9 cellular contexts compared by ENCODE assay signal in the genomic region with DNA sequence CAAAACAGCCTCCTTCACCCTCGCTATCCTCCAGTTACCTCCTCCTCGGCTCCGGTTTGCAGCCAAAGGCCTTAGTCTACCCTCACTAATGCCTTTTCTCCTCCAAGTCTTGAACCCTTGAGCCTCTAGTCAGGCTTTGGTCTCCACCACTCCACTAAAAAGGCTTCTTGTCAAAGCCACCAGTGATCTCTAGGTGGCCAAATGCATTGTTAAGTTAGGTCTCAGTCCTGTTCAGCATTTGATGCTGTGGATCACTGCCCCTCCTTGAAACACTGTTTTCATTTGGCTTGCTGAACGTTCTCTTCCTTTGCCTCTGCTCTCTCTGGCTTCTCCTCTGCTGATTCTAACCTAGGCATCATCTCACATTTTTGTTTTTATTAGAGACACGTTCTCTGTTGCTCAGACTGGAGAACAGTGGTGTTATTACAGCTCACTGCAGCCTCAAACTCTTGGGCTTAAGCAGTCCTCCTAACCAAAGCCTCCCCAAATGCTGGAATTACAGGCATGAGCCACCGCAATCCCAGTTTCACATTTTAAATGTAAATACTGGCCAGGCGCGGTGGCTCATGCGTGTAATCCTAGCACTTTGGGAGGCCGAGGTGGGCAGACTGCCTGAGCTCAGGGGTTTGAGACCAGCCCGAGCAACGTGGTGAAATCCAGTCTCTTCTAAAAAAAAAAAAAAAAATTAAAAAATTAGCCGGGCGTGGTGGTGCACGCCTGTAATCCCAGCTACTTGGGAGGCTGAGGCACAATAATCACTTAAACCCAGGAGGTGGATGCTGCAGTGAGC. TPM values are rescaled to one million over a fixed set of nuclear protein-coding genes. Genes with fewer than 3 reads are reported as not detected.
DNase-seq lines count a peak whose midpoint lies in the region; ATAC-seq, FAIRE-seq and TF ChIP-seq lines count a peak whose summit lies in the region.
"Had no signal": no experiment of that assay in that cellular context is flagged by ENCODE, and none has a peak within 500 bp of the region (broad histone marks: within the 10 kb centered on the region; RNA-seq: fewer than 3 reads in every experiment).

No MANE protein-coding gene starts in this region.

- H3K9me3 ChIP-seq in OCI-LY1 (ENCODE audit: low read length) (no peaks in the 10 kb centered on the region), endothelial cell of umbilical vein (replicated peaks; ENCODE audit: control insufficient read depth, insufficient read depth, low read length) (no peaks in the 10 kb centered on the region)

- POLR2A ChIA-PET in endothelial cell of umbilical vein (lab: Charles Lee) = no interaction called here

- no peak for TF ChIP-seq CTCF in OCI-LY1 (IDR thresholded peaks at IDR 0.05; ENCODE audit: low read length)
- TF ChIP-seq CTCF in endothelial cell of umbilical vein (IDR thresholded peaks at IDR 0.05; ENCODE audit: extremely low read depth in 1 of 2, insufficient read depth in 1 of 2, low read depth in 1 of 2, low read length in 2 of 2) = no peak

- no peaks in the 10 kb centered on the region for H3K27me3 ChIP-seq in OCI-LY1 (ENCODE audit: insufficient read depth, low read length)
- no peaks in the 10 kb centered on the region for H3K27me3 ChIP-seq in endothelial cell of umbilical vein (ENCODE audit: control insufficient read depth in 2 of 2, insufficient read depth in 2 of 2, low read length in 2 of 2)
- no peaks in the 10 kb centered on the region for H3K27me3 ChIP-seq in rectal smooth muscle tissue (ENCODE audit: control insufficient read depth, insufficient read depth, low read length)
- H3K27me3 ChIP-seq: foreskin keratinocyte had no signal

- TSS peak; percentile 45 for BruUV-seq in endothelial cell of umbilical vein (replicated peaks; lab: Mats Ljungman, UMichigan)

- no peak for FAIRE-seq in endothelial cell of umbilical vein (lab: Jason Lieb, UNC)

- H2AFZ ChIP-seq in OCI-LY1 (ENCODE audit: low read length) (no peak overlapping the region), endothelial cell of umbilical vein (ENCODE audit: low read depth, low read length) (peak overlapping the region; percentile 81)

- CTCF ChIA-PET in endothelial cell of umbilical vein (lab: Charles Lee) = no interaction called here

- H3K79me2 ChIP-seq in OCI-LY1 (ENCODE audit: insufficient read depth, low read length) = no peaks in the 10 kb centered on the region
- H3K79me2 ChIP-seq in endothelial cell of umbilical vein (ENCODE audit: control insufficient read depth, insufficient read depth, low read length) = no peaks in the 10 kb centered on the region

- intact Hi-C loops in endothelial cell of umbilical vein (cut with micrococcal nuclease) = no loop called here

- dilution Hi-C loops in endothelial cell of umbilical vein (cut with MboI; ENCODE audit: extremely low pct_ligation_motif_present, low sequenced_read_pairs) = no loop called here

- H3K9ac ChIP-seq in OCI-LY1 (ENCODE audit: low read length) = peak overlapping the region; percentile 69
- no peak overlapping the region for H3K9ac ChIP-seq in endothelial cell of umbilical vein (replicated peaks; ENCODE audit: extremely low read depth, insufficient read depth, low read length)
- peak overlapping the region; percentile 38 for H3K9ac ChIP-seq in rectal smooth muscle tissue (ENCODE audit: low read length)

- peaks cover 17% of the 10 kb centered on the region for H3K36me3 ChIP-seq in OCI-LY1 (ENCODE audit: insufficient read depth, low read length)
- no peaks in the 10 kb centered on the region for H3K36me3 ChIP-seq in endothelial cell of umbilical vein (ENCODE audit: control insufficient read depth in 2 of 2, extremely low read depth in 1 of 2, insufficient read depth in 2 of 2, low read length in 2 of 2)
- no peaks in the 10 kb centered on the region for H3K36me3 ChIP-seq in rectal smooth muscle tissue (ENCODE audit: control insufficient read depth, insufficient read depth, low read length)

- ATAC-seq in GM18505 (IDR thresholded peaks at IDR 0.05; ENCODE audit: unreplicated experiment) = peak; percentile 3
- no peak for ATAC-seq in HG02571 (IDR thresholded peaks at IDR 0.05; ENCODE audit: unreplicated experiment)
- no peak for ATAC-seq in HG03520 (IDR thresholded peaks at IDR 0.05; ENCODE audit: unreplicated experiment)

- no peaks in the 10 kb centered on the region for H4K20me1 ChIP-seq in OCI-LY1 (ENCODE audit: insufficient read depth, low read length)
- no peaks in the 10 kb centered on the region for H4K20me1 ChIP-seq in endothelial cell of umbilical vein (replicated peaks; ENCODE audit: control insufficient read depth, extremely low read depth, insufficient read depth, low read length)

- TF ChIP-seq POLR2A in GM18505 (IDR thresholded peaks at IDR 0.05; ENCODE audit: borderline replicate concordance, extremely low read depth, insufficient read depth, insufficient read length) (no peak), endothelial cell of umbilical vein (IDR thresholded peaks at IDR 0.05; ENCODE audit: low read depth, low read length) (no peak)

- no peaks in the 10 kb centered on the region for H3K9me2 ChIP-seq in OCI-LY1 (ENCODE audit: low read depth, low read length)

- no peak overlapping the region for H3K27ac ChIP-seq in OCI-LY1 (ENCODE audit: low read depth, low read length, poor library complexity, severe bottlenecking)
- no peak overlapping the region for H3K27ac ChIP-seq in endothelial cell of umbilical vein (ENCODE audit: insufficient read depth, low read depth, low read length)
- peak overlapping the region; percentile 51 for H3K27ac ChIP-seq in rectal smooth muscle tissue (ENCODE audit: low read depth, low read length)

- H3K4me3 ChIP-seq in OCI-LY1 (ENCODE audit: low read depth, low read length, poor library complexity, severe bottlenecking) (peak overlapping the region; percentile 69), endothelial cell of umbilical vein (replicated peaks in 1 of 3; ENCODE audit: insufficient read depth in 1 of 3, low read depth in 1 of 3, low read length in 3 of 3) (peak overlapping the region in 2 of 3 experiments; percentile 21 to 28), rectal smooth muscle tissue (ENCODE audit: low read length) (peak overlapping the region; percentile 73)

- H3F3A ChIP-seq in OCI-LY1 (ENCODE audit: insufficient read depth, low read length) = no peaks in the 10 kb centered on the region

- no peak for DNase-seq in endothelial cell of umbilical vein (ENCODE audit: low read depth, low spot score)
- DNase-seq in NCI-H2029 (lab: John Stamatoyannopoulos, UW) = no peak
- no peak for DNase-seq in dedifferentiated amniotic fluid mesenchymal stem cell (ENCODE audit: extremely low spot score)

- H3K9me1 ChIP-seq in endothelial cell of umbilical vein (replicated peaks; ENCODE audit: control insufficient read depth, extremely low read depth, insufficient read depth, low read length) = no peaks in the 10 kb centered on the region

- H3K4me1 ChIP-seq in OCI-LY1 (ENCODE audit: insufficient read depth, low read length, severe bottlenecking) = peaks cover 21% of the 10 kb centered on the region
- H3K4me1 ChIP-seq in endothelial cell of umbilical vein (ENCODE audit: control insufficient read depth, extremely low read depth, insufficient read depth, low read length) = peaks cover 5% of the 10 kb centered on the region
- peaks cover 6% of the 10 kb centered on the region for H3K4me1 ChIP-seq in rectal smooth muscle tissue (ENCODE audit: control insufficient read depth, insufficient read depth, low read length)

- H3K4me2 ChIP-seq in OCI-LY1 (ENCODE audit: low read length) = peak overlapping the region; percentile 94
- peak overlapping the region; percentile 75 for H3K4me2 ChIP-seq in endothelial cell of umbilical vein (ENCODE audit: insufficient read depth, low read length)

RNA-seq across cellular contexts. Expression of a gene that starts 1.1 kb away (rescaled TPM):
- total RNA-seq in endothelial cell of umbilical vein = 12.0 and 17.6 TPM in 2 replicates
- 3.4 and 3.6 TPM in 2 replicates for polyA plus RNA-seq in endothelial cell of umbilical vein
- polyA plus RNA-seq in endothelial cell of umbilical vein (2011; cell fraction: cytosol; rRNA removed) = 2.4 and 2.8 TPM in 2 replicates
- polyA plus RNA-seq in endothelial cell of umbilical vein (2011; cell fraction: nucleus; rRNA removed) = 7.1 and 7.6 TPM in 2 replicates
- polyA plus RNA-seq in endothelial cell of umbilical vein (2012) = 12.1 and 14.0 TPM in 2 replicates
- 1.9 and 2.9 TPM in 2 replicates for polyA minus RNA-seq in endothelial cell of umbilical vein
- 5.7 TPM for polyA minus RNA-seq in endothelial cell of umbilical vein (2011; cell fraction: cytosol; rRNA and poly(A)+ RNA removed)
- 5.3 and 8.4 TPM in 2 replicates for polyA minus RNA-seq in endothelial cell of umbilical vein (2011; cell fraction: nucleus; rRNA and poly(A)+ RNA removed)

RNA-seq across cellular contexts. Expression of a gene that starts 16.1 kb away (rescaled TPM):
- 1.8 and 4.9 TPM in 2 replicates for total RNA-seq in endothelial cell of umbilical vein
- polyA plus RNA-seq in endothelial cell of umbilical vein = 1.2 and 1.8 TPM in 2 replicates
- polyA plus RNA-seq in endothelial cell of umbilical vein (2011; cell fraction: cytosol; rRNA removed) = 0.45 and 0.56 TPM in 2 replicates
- polyA plus RNA-seq in endothelial cell of umbilical vein (2011; cell fraction: nucleus; rRNA removed) = 0.34 and 0.38 TPM in 2 replicates
- polyA plus RNA-seq in endothelial cell of umbilical vein (2012) = 1.7 and 10.3 TPM in 2 replicates
- polyA minus RNA-seq in endothelial cell of umbilical vein = 0.25 and 0.29 TPM in 2 replicates
- 7.6 TPM for polyA minus RNA-seq in endothelial cell of umbilical vein (2011; cell fraction: cytosol; rRNA and poly(A)+ RNA removed)
- 0.19 and 0.82 TPM in 2 replicates for polyA minus RNA-seq in endothelial cell of umbilical vein (2011; cell fraction: nucleus; rRNA and poly(A)+ RNA removed)

RNA-seq across cellular contexts. Expression of a gene that starts 42.0 kb away (rescaled TPM):
- not detected in 2 replicates for total RNA-seq in endothelial cell of umbilical vein
- polyA plus RNA-seq in endothelial cell of umbilical vein = 0.06 TPM in 1 of 2 replicates, not detected in the other
- 0.10 TPM in 1 of 2 replicates, not detected in the other for polyA plus RNA-seq in endothelial cell of umbilical vein (2011; cell fraction: cytosol; rRNA removed)
- polyA plus RNA-seq in endothelial cell of umbilical vein (2011; cell fraction: nucleus; rRNA removed) = not detected in 2 replicates
- polyA plus RNA-seq in endothelial cell of umbilical vein (2012) = 0.27 TPM in 1 of 2 replicates, not detected in the other
- not detected in 2 replicates for polyA minus RNA-seq in endothelial cell of umbilical vein
- polyA minus RNA-seq in endothelial cell of umbilical vein (2011; cell fraction: cytosol; rRNA and poly(A)+ RNA removed) = 0.92 TPM
- not detected in 2 replicates for polyA minus RNA-seq in endothelial cell of umbilical vein (2011; cell fraction: nucleus; rRNA and poly(A)+ RNA removed)

RNA-seq across cellular contexts. Expression of a gene that starts 48.2 kb away (rescaled TPM):
- not detected in 2 replicates for total RNA-seq in endothelial cell of umbilical vein
- not detected in 2 replicates for polyA plus RNA-seq in endothelial cell of umbilical vein
- polyA plus RNA-seq in endothelial cell of umbilical vein (2011; cell fraction: cytosol; rRNA removed) = not detected in 2 replicates
- polyA plus RNA-seq in endothelial cell of umbilical vein (2011; cell fraction: nucleus; rRNA removed) = not detected in 2 replicates
- polyA plus RNA-seq in endothelial cell of umbilical vein (2012) = not detected in 2 replicates
- polyA minus RNA-seq in endothelial cell of umbilical vein = not detected in 2 replicates
- polyA minus RNA-seq in endothelial cell of umbilical vein (2011; cell fraction: cytosol; rRNA and poly(A)+ RNA removed) = not detected
- not detected in 2 replicates for polyA minus RNA-seq in endothelial cell of umbilical vein (2011; cell fraction: nucleus; rRNA and poly(A)+ RNA removed)
- total RNA-seq: foreskin keratinocyte had no signal
- polyA plus RNA-seq: foreskin keratinocyte had no signal

RNA-seq across cellular contexts. Expression of a gene that starts 55.0 kb away (rescaled TPM):
- 0.62 and 0.77 TPM in 2 replicates for total RNA-seq in endothelial cell of umbilical vein
- 0.65 and 0.90 TPM in 2 replicates for polyA plus RNA-seq in endothelial cell of umbilical vein
- polyA plus RNA-seq in endothelial cell of umbilical vein (2011; cell fraction: cytosol; rRNA removed) = 0.72 and 1.0 TPM in 2 replicates
- 0.41 and 0.84 TPM in 2 replicates for polyA plus RNA-seq in endothelial cell of umbilical vein (2011; cell fraction: nucleus; rRNA removed)
- polyA plus RNA-seq in endothelial cell of umbilical vein (2012) = 1.2 and 1.9 TPM in 2 replicates
- polyA minus RNA-seq in endothelial cell of umbilical vein = 0.21 and 0.32 TPM in 2 replicates
- 6.2 TPM for polyA minus RNA-seq in endothelial cell of umbilical vein (2011; cell fraction: cytosol; rRNA and poly(A)+ RNA removed)
- 0.34 TPM in 1 of 2 replicates, not detected in the other for polyA minus RNA-seq in endothelial cell of umbilical vein (2011; cell fraction: nucleus; rRNA and poly(A)+ RNA removed)
